30 cellular contexts compared by ENCODE assay signal in genomic region chr16:85274501-85274900, GRCh38.
"Had no signal": no experiment of that assay in that cellular context is flagged by ENCODE, and none has a peak within 500 bp of the region (broad histone marks: within the 10 kb centered on the region; RNA-seq: fewer than 3 reads in every experiment).

No MANE protein-coding gene starts in this region.

- DNase-seq: activated B cell treated with CpG ODN at 0.5 μM for 24 hours; activated CD4-positive, alpha-beta T cell treated with anti-CD3 and anti-CD28 coated beads for 48 hours; activated CD4-positive, alpha-beta T cell treated with anti-CD3 and anti-CD28 coated beads, Interleukin-2, amount 50 U/mL, for 1 hour; activated CD4-positive, alpha-beta T cell treated with anti-CD3 and anti-CD28 coated beads, Interleukin-2, amount 50 U/mL, for 48 hours; activated CD8-positive, alpha-beta memory T cell treated with anti-CD3 and anti-CD28 coated beads for 24 hours; activated CD8-positive, alpha-beta T cell treated with anti-CD3 and anti-CD28 coated beads for 36 hours; activated effector memory CD4-positive, alpha-beta T cell treated with Interleukin-2 at 50 U/mL for 16 hours; activated gamma-delta T cell treated with Interleukin-2 at 50 U/mL for 16 hours; activated naive CD4-positive, alpha-beta T cell treated with anti-CD3 and anti-CD28 coated beads, Interleukin-2, amount 50 U/mL, for 16 hours; activated naive CD4-positive, alpha-beta T cell treated with Interleukin-2 at 50 U/mL for 16 hours; activated T-cell treated with anti-CD3 and anti-CD28 coated beads, Interleukin-2, amount 50 U/mL, for 4 hours; amniotic stem cell; anterior cingulate cortex; brain microvascular endothelial cell; cortex of kidney; dermis blood vessel endothelial cell; effector CD4-positive, alpha-beta T cell; effector memory CD8-positive, alpha-beta T cell; esophagus squamous epithelium; foreskin melanocyte; head of caudate nucleus; hypothalamus; T-helper 2 cell had no signal

- H3K27ac ChIP-seq: brain microvascular endothelial cell, epithelial cell of prostate, esophagus squamous epithelium, gastroesophageal sphincter, VCaP had no signal

- H3K4me1 Mint-ChIP-seq: activated B cell treated with CpG ODN at 0.5 μM for 24 hours; activated T-helper 17 cell treated with anti-CD3 and anti-CD28 coated beads, Interleukin-2, amount 50 U/mL, for 72 hours; central memory CD8-positive, alpha-beta T cell had no signal

- H3K4me3 ChIP-seq: esophagus squamous epithelium, gastroesophageal sphincter had no signal

- H3K36me3 ChIP-seq: brain microvascular endothelial cell, esophagus squamous epithelium, gastroesophageal sphincter had no signal

- H3K4me1 ChIP-seq: esophagus squamous epithelium had no signal

- ATAC-seq: activated CD4-positive, CD25-positive, alpha-beta regulatory T cell treated with anti-CD3 and anti-CD28 coated beads, Interleukin-2, amount 50 U/mL, for 24 hours; activated CD8-positive, alpha-beta T cell treated with anti-CD3 and anti-CD28 coated beads for 36 hours; activated T-cell treated with anti-CD3 and anti-CD28 coated beads, Interleukin-2, amount 50 U/mL, for 4 hours; activated T-helper 17 cell treated with anti-CD3 and anti-CD28 coated beads, Interleukin-2, amount 50 U/mL, for 72 hours; effector memory CD8-positive, alpha-beta T cell; gastroesophageal sphincter had no signal

- H3K9me3 Mint-ChIP-seq: activated B cell treated with CpG ODN at 0.5 μM for 24 hours; activated CD8-positive, alpha-beta T cell treated with anti-CD3 and anti-CD28 coated beads for 36 hours; activated T-cell treated with anti-CD3 and anti-CD28 coated beads, Interleukin-2, amount 50 U/mL, for 4 hours; activated T-helper 17 cell treated with anti-CD3 and anti-CD28 coated beads, Interleukin-2, amount 50 U/mL, for 72 hours; central memory CD8-positive, alpha-beta T cell; effector memory CD8-positive, alpha-beta T cell had no signal

- H3K27me3 Mint-ChIP-seq: activated B cell treated with CpG ODN at 0.5 μM for 24 hours; activated naive CD8-positive, alpha-beta T cell had no signal

- H3K36me3 Mint-ChIP-seq: activated naive CD8-positive, alpha-beta T cell had no signal

- H3K27ac Mint-ChIP-seq: activated B cell treated with CpG ODN at 0.5 μM for 24 hours; activated CD8-positive, alpha-beta T cell treated with anti-CD3 and anti-CD28 coated beads for 36 hours; activated naive CD8-positive, alpha-beta T cell; activated T-helper 17 cell treated with anti-CD3 and anti-CD28 coated beads, Interleukin-2, amount 50 U/mL, for 72 hours; effector memory CD8-positive, alpha-beta T cell had no signal

- H3K27me3 ChIP-seq: brain microvascular endothelial cell, gastroesophageal sphincter had no signal

- H3K4me3 Mint-ChIP-seq: activated B cell treated with CpG ODN at 0.5 μM for 24 hours; activated CD8-positive, alpha-beta T cell treated with anti-CD3 and anti-CD28 coated beads for 36 hours; activated naive CD8-positive, alpha-beta T cell; activated T-cell treated with anti-CD3 and anti-CD28 coated beads, Interleukin-2, amount 50 U/mL, for 4 hours; activated T-helper 17 cell treated with anti-CD3 and anti-CD28 coated beads, Interleukin-2, amount 50 U/mL, for 72 hours; central memory CD8-positive, alpha-beta T cell; effector memory CD8-positive, alpha-beta T cell had no signal

- H3K9me3 ChIP-seq: esophagus squamous epithelium, gastroesophageal sphincter had no signal
